In genomic region chr12:44029194-44029593, GRCh38 we compare ENCODE assay signal across 23 cellular contexts.
"Had no signal": no experiment of that assay in that cellular context is flagged by ENCODE, and none has a peak within 500 bp of the region (broad histone marks: within the 10 kb centered on the region; RNA-seq: fewer than 3 reads in every experiment).

No MANE protein-coding gene starts in this region.

- H3K27me3 ChIP-seq: esophagus squamous epithelium, heart right ventricle, left lung had no signal

- FAIRE-seq: colon, endometrium, frontal cortex, islet of Langerhans had no signal

- H3K4me1 ChIP-seq: esophagus squamous epithelium, heart right ventricle, left lung, lower lobe of right lung had no signal

- H3K27me3 Mint-ChIP-seq: dendritic cell treated with granulocyte-macrophage colony-stimulating factor and Interleukin-4, amounts not matched to agents 40 ng/mL and 50 ng/mL, for 4 days; effector memory CD8-positive, alpha-beta T cell; memory B cell; naive thymus-derived CD4-positive, alpha-beta T cell had no signal

- H3K27ac ChIP-seq: esophagus squamous epithelium, heart right ventricle, left lung, lower lobe of right lung had no signal

- H3K9me3 Mint-ChIP-seq: effector memory CD8-positive, alpha-beta T cell; memory B cell had no signal

- H3K4me3 Mint-ChIP-seq: dendritic cell treated with granulocyte-macrophage colony-stimulating factor and Interleukin-4, amounts not matched to agents 40 ng/mL and 50 ng/mL, for 4 days; effector memory CD8-positive, alpha-beta T cell; endodermal cell; memory B cell; naive thymus-derived CD4-positive, alpha-beta T cell had no signal

- DNase-seq: cortex of kidney; effector CD8-positive, alpha-beta T cell; effector memory CD8-positive, alpha-beta T cell; endodermal cell; esophagus squamous epithelium; foreskin fibroblast; glutamatergic neuron; head of caudate nucleus; heart right ventricle; hippocampal formation; left cardiac atrium; left lung; left ventricle myocardium superior; lower lobe of right lung; mesendoderm; midbrain; naive thymus-derived CD4-positive, alpha-beta T cell had no signal

- ATAC-seq: effector memory CD8-positive, alpha-beta T cell; heart right ventricle; left cardiac atrium; left lung; left ventricle myocardium superior; lower lobe of right lung; naive thymus-derived CD4-positive, alpha-beta T cell had no signal

- H3K36me3 ChIP-seq: heart right ventricle, left lung, lower lobe of right lung had no signal

- H3K9me3 ChIP-seq: esophagus squamous epithelium had no signal

- H3K4me3 ChIP-seq: esophagus squamous epithelium, heart right ventricle, left lung, lower lobe of right lung had no signal

- H3K4me1 Mint-ChIP-seq: endodermal cell; memory B cell; naive thymus-derived CD4-positive, alpha-beta T cell had no signal

- H3K27ac Mint-ChIP-seq: dendritic cell treated with granulocyte-macrophage colony-stimulating factor and Interleukin-4, amounts not matched to agents 40 ng/mL and 50 ng/mL, for 4 days; effector memory CD8-positive, alpha-beta T cell; endodermal cell; memory B cell had no signal
